ENCODE assay signal across 10 cellular contexts in genomic region chr1:88634538-88634937, GRCh38.
"Had no signal": no experiment of that assay in that cellular context is flagged by ENCODE, and none has a peak within 500 bp of the region (broad histone marks: within the 10 kb centered on the region; RNA-seq: fewer than 3 reads in every experiment).

No MANE protein-coding gene starts in this region.

- H2AFZ ChIP-seq: GM23248 had no signal

- H3K9ac ChIP-seq: GM23248, KMS-11 had no signal

- H3K36me3 ChIP-seq: HAP-1 had no signal

- DNase-seq: GM23248, GOT3, H7, HFFc6, IMR-90, Karpas-422, KBM-7 had no signal

- H3K4me3 Mint-ChIP-seq: HFFc6 had no signal

- H3K27ac ChIP-seq: GM23248, HL-60, KMS-11 had no signal

- H3K4me1 ChIP-seq: HAP-1 had no signal

- H3K4me3 ChIP-seq: GM23248, HAP-1 had no signal

- H3K4me2 ChIP-seq: KMS-11 had no signal

- H3K27ac Mint-ChIP-seq: HFFc6 had no signal

- H3K9me3 ChIP-seq: HAP-1 had no signal
